1 cellular context compared by ENCODE assay signal in the genomic region with DNA sequence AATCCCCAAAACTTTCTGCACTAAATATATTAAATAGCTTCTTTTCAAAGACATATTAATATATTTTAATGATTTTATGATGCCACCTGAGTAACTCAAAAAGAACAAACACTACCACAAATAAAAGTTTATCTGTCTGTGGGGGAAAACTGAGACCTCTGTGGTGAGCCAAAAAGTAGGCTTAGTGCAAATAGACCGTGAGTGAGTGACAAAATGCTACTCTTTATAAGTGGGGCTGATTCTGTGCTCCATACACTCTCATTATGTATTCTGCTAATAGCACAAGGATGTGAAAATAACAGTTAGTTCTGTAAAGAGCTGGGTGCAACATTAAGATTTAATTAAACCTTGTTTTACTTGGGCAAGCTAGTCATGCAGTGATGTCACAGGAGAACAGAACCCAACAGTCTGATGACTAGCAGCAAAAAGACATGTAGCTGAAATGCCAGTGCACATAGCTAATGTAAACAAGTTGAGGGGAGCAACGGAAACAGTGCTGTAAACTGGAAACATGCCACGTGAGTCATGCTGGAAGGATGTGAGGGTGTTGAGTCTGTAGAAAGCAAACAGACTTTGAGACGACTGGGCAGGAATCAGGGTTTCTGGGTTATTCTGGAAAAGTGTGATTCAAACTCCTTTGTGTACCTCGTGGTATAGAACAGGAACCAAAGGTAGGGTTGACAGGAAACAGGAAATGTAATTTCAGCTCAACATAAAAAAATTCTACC.
TF ChIP-seq lines count a peak whose summit lies in the region.

No MANE protein-coding gene starts in this region.

TF ChIP-seq in H1, 55 proteins besides CTCF, POLR2A, EP300 and RAD21 (continued from another document):
- TF ChIP-seq CREB1 (IDR thresholded peaks at IDR 0.05) (no peak), TCF12 (IDR thresholded peaks at IDR 0.05; ENCODE audit: low read depth, low read length) (no peak), HDAC2 (IDR thresholded peaks at IDR 0.05; ENCODE audit: borderline replicate concordance in 1 of 2, low read depth in 2 of 2, low read length in 2 of 2) (no peak)
